In genomic region chr12:103462675-103463074, GRCh38 we compare ENCODE assay signal across 17 cellular contexts. TPM values are rescaled to one million over a fixed set of nuclear protein-coding genes. Genes with fewer than 3 reads are reported as not detected.
DNase-seq lines count a peak whose midpoint lies in the region; ATAC-seq, FAIRE-seq and TF ChIP-seq lines count a peak whose summit lies in the region.
"Had no signal": no experiment of that assay in that cellular context is flagged by ENCODE, and none has a peak within 500 bp of the region (broad histone marks: within the 10 kb centered on the region; RNA-seq: fewer than 3 reads in every experiment).

No MANE protein-coding gene starts in this region.

- H3K9me3 Mint-ChIP-seq in chondrocyte (ENCODE audit: low read depth), result peaks cover 15% of the 10 kb centered on the region

- no peak overlapping the region for H3K27ac Mint-ChIP-seq in chondrocyte (ENCODE audit: unreplicated experiment)
- H3K27ac Mint-ChIP-seq: activated CD8-positive, alpha-beta T cell treated with anti-CD3 and anti-CD28 coated beads, Interleukin-2, amount 10 ng/mL, durations not matched to agents 7 days and 5 days; activated naive CD8-positive, alpha-beta T cell treated with anti-CD3 and anti-CD28 coated beads, Interleukin-2, amount 50 U/mL, for 24 hours had no signal

- no peaks in the 10 kb centered on the region for H3K27me3 Mint-ChIP-seq in chondrocyte (ENCODE audit: low read depth)
- H3K27me3 Mint-ChIP-seq: activated naive CD8-positive, alpha-beta T cell treated with anti-CD3 and anti-CD28 coated beads, Interleukin-2, amount 50 U/mL, for 24 hours had no signal

- no peaks in the 10 kb centered on the region for H3K36me3 Mint-ChIP-seq in chondrocyte (ENCODE audit: low read depth)

- no peak for TF ChIP-seq CTCF in GM10266 (IDR thresholded peaks at IDR 0.05; ENCODE audit: control insufficient read depth, insufficient read depth, low read depth, missing control alignments)
- no peak for TF ChIP-seq CTCF in chondrocyte (IDR thresholded peaks at IDR 0.05)

- FAIRE-seq in GM19239 (lab: Jason Lieb, UNC), result peak; percentile 96

- ATAC-seq in HG02571 (IDR thresholded peaks at IDR 0.05; ENCODE audit: unreplicated experiment), result peak; percentile 82
- peak; percentile 99 for ATAC-seq in HG03175 (IDR thresholded peaks at IDR 0.05; ENCODE audit: unreplicated experiment)
- ATAC-seq: activated CD8-positive, alpha-beta T cell treated with anti-CD3 and anti-CD28 coated beads, Interleukin-2, amount 10 ng/mL, durations not matched to agents 7 days and 5 days; activated naive CD8-positive, alpha-beta T cell treated with anti-CD3 and anti-CD28 coated beads, Interleukin-2, amount 50 U/mL, for 24 hours; left ventricle myocardium superior; PC-3 had no signal

- H3K4me1 Mint-ChIP-seq in chondrocyte (ENCODE audit: low read depth), result no peaks in the 10 kb centered on the region

- H3K4me3 Mint-ChIP-seq in chondrocyte (ENCODE audit: unreplicated experiment), result no peak overlapping the region
- H3K4me3 Mint-ChIP-seq: activated CD8-positive, alpha-beta T cell treated with anti-CD3 and anti-CD28 coated beads, Interleukin-2, amount 10 ng/mL, durations not matched to agents 7 days and 5 days; activated naive CD8-positive, alpha-beta T cell treated with anti-CD3 and anti-CD28 coated beads, Interleukin-2, amount 50 U/mL, for 24 hours had no signal

- peak; percentile 30 for DNase-seq in GM10266 (ENCODE audit: extremely low spot score)
- DNase-seq in GM19239 (ENCODE audit: insufficient read length, low spot score), result no peak
- DNase-seq in chondrocyte (ENCODE audit: low spot score), result no peak
- DNase-seq in NCI-H1105 treated with DMSO at 0.1 percent for 48 hours (lab: John Stamatoyannopoulos, UW), result no peak
- DNase-seq in COR-L47 (lab: John Stamatoyannopoulos, UW), result no peak
- no peak for DNase-seq in NCI-H226
- DNase-seq: activated CD8-positive, alpha-beta T cell treated with anti-CD3 and anti-CD28 coated beads, Interleukin-2, amount 10 ng/mL, durations not matched to agents 7 days and 5 days; activated naive CD8-positive, alpha-beta T cell treated with anti-CD3 and anti-CD28 coated beads, Interleukin-2, amount 50 U/mL, for 24 hours; DND-41; left ventricle myocardium superior; NCI-H2107; nucleus accumbens; PC-3 had no signal

RNA-seq across cellular contexts. Expression of gene C12orf42, which starts 33.1 kb away (rescaled TPM):
- total RNA-seq in chondrocyte, result not detected in 3 replicates
- total RNA-seq: A673, H4, left ventricle myocardium superior, PC-3 had no signal
